ENCODE assay signal across 1 cellular context in the genomic region with DNA sequence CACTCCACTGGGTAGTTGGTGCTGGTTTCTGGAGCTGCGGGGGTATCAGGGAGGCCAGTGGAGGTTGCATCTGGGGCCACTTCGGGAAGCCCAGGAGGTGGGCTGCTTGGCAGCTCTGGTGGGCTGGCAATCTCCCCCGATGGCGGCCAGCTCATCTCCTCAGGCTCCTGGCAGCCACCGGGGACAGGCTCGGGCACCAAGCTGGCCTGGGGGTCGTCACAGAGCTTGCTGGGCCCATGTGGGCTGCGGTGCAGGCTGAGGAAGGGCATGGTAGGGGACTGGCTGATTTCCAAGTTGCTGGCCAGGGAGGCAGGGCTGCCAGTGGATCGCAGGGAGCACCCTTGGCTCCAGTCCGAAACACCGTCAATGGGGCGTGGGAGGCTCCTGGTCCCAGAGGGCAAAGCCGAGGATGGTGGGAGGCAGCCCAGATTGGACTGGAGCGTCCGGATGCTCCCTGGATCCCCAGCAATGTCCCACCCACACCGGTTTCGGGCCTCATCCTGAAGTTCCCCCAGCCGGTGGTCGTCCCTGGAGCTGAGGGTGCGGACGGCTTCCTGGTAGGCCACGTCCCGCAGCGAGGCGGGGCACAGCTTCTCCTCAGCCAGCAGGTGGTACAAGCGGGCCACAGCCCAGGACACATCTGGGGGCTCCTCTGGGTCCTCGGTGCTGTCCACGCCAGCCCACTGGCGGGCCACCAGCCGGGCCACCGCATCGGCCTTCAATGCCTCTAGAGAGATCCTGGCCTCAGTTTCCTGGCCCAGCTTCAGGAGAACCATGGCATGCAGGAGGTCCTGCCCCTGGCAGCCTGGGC.
TF ChIP-seq lines count a peak whose summit lies in the region.

No MANE protein-coding gene starts in this region.

TF ChIP-seq in GM12878, 131 proteins besides CTCF, POLR2A, EP300 and RAD21:
- TF ChIP-seq, protein P1, sequence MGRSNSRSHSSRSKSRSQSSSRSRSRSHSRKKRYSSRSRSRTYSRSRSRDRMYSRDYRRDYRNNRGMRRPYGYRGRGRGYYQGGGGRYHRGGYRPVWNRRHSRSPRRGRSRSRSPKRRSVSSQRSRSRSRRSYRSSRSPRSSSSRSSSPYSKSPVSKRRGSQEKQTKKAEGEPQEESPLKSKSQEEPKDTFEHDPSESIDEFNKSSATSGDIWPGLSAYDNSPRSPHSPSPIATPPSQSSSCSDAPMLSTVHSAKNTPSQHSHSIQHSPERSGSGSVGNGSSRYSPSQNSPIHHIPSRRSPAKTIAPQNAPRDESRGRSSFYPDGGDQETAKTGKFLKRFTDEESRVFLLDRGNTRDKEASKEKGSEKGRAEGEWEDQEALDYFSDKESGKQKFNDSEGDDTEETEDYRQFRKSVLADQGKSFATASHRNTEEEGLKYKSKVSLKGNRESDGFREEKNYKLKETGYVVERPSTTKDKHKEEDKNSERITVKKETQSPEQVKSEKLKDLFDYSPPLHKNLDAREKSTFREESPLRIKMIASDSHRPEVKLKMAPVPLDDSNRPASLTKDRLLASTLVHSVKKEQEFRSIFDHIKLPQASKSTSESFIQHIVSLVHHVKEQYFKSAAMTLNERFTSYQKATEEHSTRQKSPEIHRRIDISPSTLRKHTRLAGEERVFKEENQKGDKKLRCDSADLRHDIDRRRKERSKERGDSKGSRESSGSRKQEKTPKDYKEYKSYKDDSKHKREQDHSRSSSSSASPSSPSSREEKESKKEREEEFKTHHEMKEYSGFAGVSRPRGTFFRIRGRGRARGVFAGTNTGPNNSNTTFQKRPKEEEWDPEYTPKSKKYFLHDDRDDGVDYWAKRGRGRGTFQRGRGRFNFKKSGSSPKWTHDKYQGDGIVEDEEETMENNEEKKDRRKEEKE (IDR thresholded peaks at IDR 0.05), result no peak
- TF ChIP-seq MYB (IDR thresholded peaks at IDR 0.05; ENCODE audit: borderline replicate concordance, low read depth, low read length), result no peak
- no peak for TF ChIP-seq SMARCA5 (IDR thresholded peaks at IDR 0.05)
- TF ChIP-seq SREBF2 (IDR thresholded peaks at IDR 0.05; ENCODE audit: low read length), result no peak
- TF ChIP-seq, protein P2, sequence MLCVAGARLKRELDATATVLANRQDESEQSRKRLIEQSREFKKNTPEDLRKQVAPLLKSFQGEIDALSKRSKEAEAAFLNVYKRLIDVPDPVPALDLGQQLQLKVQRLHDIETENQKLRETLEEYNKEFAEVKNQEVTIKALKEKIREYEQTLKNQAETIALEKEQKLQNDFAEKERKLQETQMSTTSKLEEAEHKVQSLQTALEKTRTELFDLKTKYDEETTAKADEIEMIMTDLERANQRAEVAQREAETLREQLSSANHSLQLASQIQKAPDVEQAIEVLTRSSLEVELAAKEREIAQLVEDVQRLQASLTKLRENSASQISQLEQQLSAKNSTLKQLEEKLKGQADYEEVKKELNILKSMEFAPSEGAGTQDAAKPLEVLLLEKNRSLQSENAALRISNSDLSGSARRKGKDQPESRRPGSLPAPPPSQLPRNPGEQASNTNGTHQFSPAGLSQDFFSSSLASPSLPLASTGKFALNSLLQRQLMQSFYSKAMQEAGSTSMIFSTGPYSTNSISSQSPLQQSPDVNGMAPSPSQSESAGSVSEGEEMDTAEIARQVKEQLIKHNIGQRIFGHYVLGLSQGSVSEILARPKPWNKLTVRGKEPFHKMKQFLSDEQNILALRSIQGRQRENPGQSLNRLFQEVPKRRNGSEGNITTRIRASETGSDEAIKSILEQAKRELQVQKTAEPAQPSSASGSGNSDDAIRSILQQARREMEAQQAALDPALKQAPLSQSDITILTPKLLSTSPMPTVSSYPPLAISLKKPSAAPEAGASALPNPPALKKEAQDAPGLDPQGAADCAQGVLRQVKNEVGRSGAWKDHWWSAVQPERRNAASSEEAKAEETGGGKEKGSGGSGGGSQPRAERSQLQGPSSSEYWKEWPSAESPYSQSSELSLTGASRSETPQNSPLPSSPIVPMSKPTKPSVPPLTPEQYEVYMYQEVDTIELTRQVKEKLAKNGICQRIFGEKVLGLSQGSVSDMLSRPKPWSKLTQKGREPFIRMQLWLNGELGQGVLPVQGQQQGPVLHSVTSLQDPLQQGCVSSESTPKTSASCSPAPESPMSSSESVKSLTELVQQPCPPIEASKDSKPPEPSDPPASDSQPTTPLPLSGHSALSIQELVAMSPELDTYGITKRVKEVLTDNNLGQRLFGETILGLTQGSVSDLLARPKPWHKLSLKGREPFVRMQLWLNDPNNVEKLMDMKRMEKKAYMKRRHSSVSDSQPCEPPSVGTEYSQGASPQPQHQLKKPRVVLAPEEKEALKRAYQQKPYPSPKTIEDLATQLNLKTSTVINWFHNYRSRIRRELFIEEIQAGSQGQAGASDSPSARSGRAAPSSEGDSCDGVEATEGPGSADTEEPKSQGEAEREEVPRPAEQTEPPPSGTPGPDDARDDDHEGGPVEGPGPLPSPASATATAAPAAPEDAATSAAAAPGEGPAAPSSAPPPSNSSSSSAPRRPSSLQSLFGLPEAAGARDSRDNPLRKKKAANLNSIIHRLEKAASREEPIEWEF (IDR thresholded peaks at IDR 0.05; ENCODE audit: insufficient replicate concordance, low read depth, low read length), result no peak
- no peak for TF ChIP-seq TCF3 (IDR thresholded peaks at IDR 0.05; ENCODE audit: borderline replicate concordance, insufficient read depth, low read depth, low read length)
- no peak for TF ChIP-seq TAF1 (IDR thresholded peaks at IDR 0.05; ENCODE audit: borderline replicate concordance, low read depth, low read length)
- TF ChIP-seq CBX3 (IDR thresholded peaks at IDR 0.05; ENCODE audit: borderline replicate concordance, low read depth), result no peak
- TF ChIP-seq ZNF274 (IDR thresholded peaks at IDR 0.05; ENCODE audit: insufficient read depth, insufficient read length), result no peak
- TF ChIP-seq JUNB (IDR thresholded peaks at IDR 0.05), result no peak
- no peak for TF ChIP-seq BACH1 (IDR thresholded peaks at IDR 0.05; ENCODE audit: borderline replicate concordance)
- TF ChIP-seq, protein P3, sequence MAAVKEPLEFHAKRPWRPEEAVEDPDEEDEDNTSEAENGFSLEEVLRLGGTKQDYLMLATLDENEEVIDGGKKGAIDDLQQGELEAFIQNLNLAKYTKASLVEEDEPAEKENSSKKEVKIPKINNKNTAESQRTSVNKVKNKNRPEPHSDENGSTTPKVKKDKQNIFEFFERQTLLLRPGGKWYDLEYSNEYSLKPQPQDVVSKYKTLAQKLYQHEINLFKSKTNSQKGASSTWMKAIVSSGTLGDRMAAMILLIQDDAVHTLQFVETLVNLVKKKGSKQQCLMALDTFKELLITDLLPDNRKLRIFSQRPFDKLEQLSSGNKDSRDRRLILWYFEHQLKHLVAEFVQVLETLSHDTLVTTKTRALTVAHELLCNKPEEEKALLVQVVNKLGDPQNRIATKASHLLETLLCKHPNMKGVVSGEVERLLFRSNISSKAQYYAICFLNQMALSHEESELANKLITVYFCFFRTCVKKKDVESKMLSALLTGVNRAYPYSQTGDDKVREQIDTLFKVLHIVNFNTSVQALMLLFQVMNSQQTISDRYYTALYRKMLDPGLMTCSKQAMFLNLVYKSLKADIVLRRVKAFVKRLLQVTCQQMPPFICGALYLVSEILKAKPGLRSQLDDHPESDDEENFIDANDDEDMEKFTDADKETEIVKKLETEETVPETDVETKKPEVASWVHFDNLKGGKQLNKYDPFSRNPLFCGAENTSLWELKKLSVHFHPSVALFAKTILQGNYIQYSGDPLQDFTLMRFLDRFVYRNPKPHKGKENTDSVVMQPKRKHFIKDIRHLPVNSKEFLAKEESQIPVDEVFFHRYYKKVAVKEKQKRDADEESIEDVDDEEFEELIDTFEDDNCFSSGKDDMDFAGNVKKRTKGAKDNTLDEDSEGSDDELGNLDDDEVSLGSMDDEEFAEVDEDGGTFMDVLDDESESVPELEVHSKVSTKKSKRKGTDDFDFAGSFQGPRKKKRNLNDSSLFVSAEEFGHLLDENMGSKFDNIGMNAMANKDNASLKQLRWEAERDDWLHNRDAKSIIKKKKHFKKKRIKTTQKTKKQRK (IDR thresholded peaks at IDR 0.05; ENCODE audit: low read depth, low read length), result no peak
- TF ChIP-seq IKZF2 (IDR thresholded peaks at IDR 0.05), result no peak
- TF ChIP-seq, protein P4, sequence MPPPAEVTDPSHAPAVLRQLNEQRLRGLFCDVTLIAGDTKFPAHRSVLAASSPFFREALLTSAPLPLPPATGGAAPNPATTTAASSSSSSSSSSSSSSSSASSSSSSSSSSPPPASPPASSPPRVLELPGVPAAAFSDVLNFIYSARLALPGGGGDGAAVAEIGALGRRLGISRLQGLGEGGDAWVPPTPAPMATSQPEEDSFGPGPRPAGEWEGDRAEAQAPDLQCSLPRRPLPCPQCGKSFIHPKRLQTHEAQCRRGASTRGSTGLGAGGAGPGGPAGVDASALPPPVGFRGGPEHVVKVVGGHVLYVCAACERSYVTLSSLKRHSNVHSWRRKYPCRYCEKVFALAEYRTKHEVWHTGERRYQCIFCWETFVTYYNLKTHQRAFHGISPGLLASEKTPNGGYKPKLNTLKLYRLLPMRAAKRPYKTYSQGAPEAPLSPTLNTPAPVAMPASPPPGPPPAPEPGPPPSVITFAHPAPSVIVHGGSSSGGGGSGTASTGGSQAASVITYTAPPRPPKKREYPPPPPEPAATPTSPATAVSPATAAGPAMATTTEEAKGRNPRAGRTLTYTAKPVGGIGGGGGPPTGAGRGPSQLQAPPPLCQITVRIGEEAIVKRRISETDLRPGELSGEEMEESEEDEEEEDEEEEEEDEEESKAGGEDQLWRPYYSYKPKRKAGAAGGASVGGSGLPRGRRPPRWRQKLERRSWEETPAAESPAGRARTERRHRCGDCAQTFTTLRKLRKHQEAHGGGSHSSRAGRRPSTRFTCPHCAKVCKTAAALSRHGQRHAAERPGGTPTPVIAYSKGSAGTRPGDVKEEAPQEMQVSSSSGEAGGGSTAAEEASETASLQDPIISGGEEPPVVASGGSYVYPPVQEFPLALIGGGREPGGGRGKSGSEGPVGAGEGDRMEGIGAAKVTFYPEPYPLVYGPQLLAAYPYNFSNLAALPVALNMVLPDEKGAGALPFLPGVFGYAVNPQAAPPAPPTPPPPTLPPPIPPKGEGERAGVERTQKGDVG (CRISPR knock-in tag; IDR thresholded peaks at IDR 0.05), result no peak
- TF ChIP-seq POU2F2 (IDR thresholded peaks at IDR 0.05; ENCODE audit: borderline replicate concordance, low read depth, low read length), result no peak
- TF ChIP-seq POLR2AphosphoS2 (IDR thresholded peaks at IDR 0.05; ENCODE audit: low read depth, low read length), result no peak
